ENCODE assay signal across 21 cellular contexts in genomic region chr3:176951144-176951543, GRCh38.
DNase-seq lines count a peak whose midpoint lies in the region; ATAC-seq lines count a peak whose summit lies in the region.
"Had no signal": no experiment of that assay in that cellular context is flagged by ENCODE, and none has a peak within 500 bp of the region (broad histone marks: within the 10 kb centered on the region; RNA-seq: fewer than 3 reads in every experiment).

No MANE protein-coding gene starts in this region.

- H3K9me3 Mint-ChIP-seq in CD8-positive, alpha-beta memory T cell = no peaks in the 10 kb centered on the region
- H3K9me3 Mint-ChIP-seq: activated T-helper 2 cell treated with anti-CD3 and anti-CD28 coated beads, Interferon-gamma antibody, Interleukin-2, Interleukin-4, amounts not matched to agents 10 μg/mL and 5 μg/mL and 100 μg/mL, durations not matched to agents 14 hours and 24 hours and 36 hours; CD8-positive, alpha-beta T cell; stimulated activated effector memory CD8-positive, alpha-beta T cell treated with anti-CD3 and anti-CD28 coated beads, Interleukin-12 subunit alpha, Interleukin-12 subunit beta, amount 100 ng/mL, for 72 hours; T-helper 1 cell treated with Interleukin-12 subunit alpha and Interleukin-12 subunit beta and Interleukin-4 antibody, amounts not matched to agents 30 μg/mL and 1 μg/mL, for 36 hours had no signal

- ATAC-seq in left ventricle myocardium superior = peak; percentile 89
- ATAC-seq: CD8-positive, alpha-beta T cell; lower lobe of right lung; sciatic nerve; stimulated activated effector memory CD8-positive, alpha-beta T cell treated with anti-CD3 and anti-CD28 coated beads, Interleukin-12 subunit alpha, Interleukin-12 subunit beta, amount 100 ng/mL, for 72 hours had no signal

- H3K27ac ChIP-seq in subcutaneous abdominal adipose tissue (ENCODE audit: low read depth, low read length) = peak overlapping the region; percentile 71
- H3K27ac ChIP-seq in CD8-positive, alpha-beta memory T cell (ENCODE audit: low read depth, low read length) = no peak overlapping the region
- H3K27ac ChIP-seq: hepatocyte, lower lobe of right lung, ovary, tibial nerve, VCaP had no signal

- no peaks in the 10 kb centered on the region for H3K36me3 Mint-ChIP-seq in CD8-positive, alpha-beta memory T cell
- H3K36me3 Mint-ChIP-seq: CD8-positive, alpha-beta T cell; stimulated activated effector memory CD8-positive, alpha-beta T cell treated with anti-CD3 and anti-CD28 coated beads, Interleukin-12 subunit alpha, Interleukin-12 subunit beta, amount 100 ng/mL, for 72 hours had no signal

- DNase-seq in LHCN-M2 (ENCODE audit: low read depth) (peak; percentile 36), astrocyte of the hippocampus (ENCODE audit: low read depth, low spot score) (peak; percentile 62), left ventricle myocardium superior (peak; percentile 77), SHP77 (lab: John Stamatoyannopoulos, UW) (no peak), NCI-H510A treated with DMSO at 0.1 percent for 48 hours (lab: John Stamatoyannopoulos, UW) (no peak)
- no peak for DNase-seq in CD8-positive, alpha-beta memory T cell
- DNase-seq: activated CD4-positive, alpha-beta T cell treated with anti-CD3 and anti-CD28 coated beads, Interleukin-2, amount 50 U/mL, for 1 hour; CD8-positive, alpha-beta T cell; DMS53; H7; lower lobe of right lung; NCI-H774; ovary had no signal

- no peaks in the 10 kb centered on the region for H3K4me1 Mint-ChIP-seq in CD8-positive, alpha-beta memory T cell
- H3K4me1 Mint-ChIP-seq: stimulated activated effector memory CD8-positive, alpha-beta T cell treated with anti-CD3 and anti-CD28 coated beads, Interleukin-12 subunit alpha, Interleukin-12 subunit beta, amount 100 ng/mL, for 72 hours had no signal

- POLR2A ChIA-PET in CD8-positive, alpha-beta memory T cell (lab: Charles Lee) = no interaction called here

- peaks cover 5 to 41% (median 13%) of the 10 kb centered on the region in 5 donors for H3K4me1 ChIP-seq in subcutaneous abdominal adipose tissue (ENCODE audit: control insufficient read depth in 5 of 5, insufficient read depth in 5 of 5, low read length in 5 of 5)
- no peaks in the 10 kb centered on the region for H3K4me1 ChIP-seq in CD8-positive, alpha-beta memory T cell (ENCODE audit: insufficient read depth, low read length)
- H3K4me1 ChIP-seq: lower lobe of right lung had no signal

- no peaks in the 10 kb centered on the region for H3K36me3 ChIP-seq in subcutaneous abdominal adipose tissue (ENCODE audit: control insufficient read depth in 5 of 5, insufficient read depth in 5 of 5, low read length in 5 of 5)
- H3K36me3 ChIP-seq in CD8-positive, alpha-beta memory T cell (ENCODE audit: insufficient read depth, low read length) = no peaks in the 10 kb centered on the region
- H3K36me3 ChIP-seq: lower lobe of right lung, ovary, tibial nerve had no signal

- no peak overlapping the region for H3K9ac ChIP-seq in subcutaneous abdominal adipose tissue (ENCODE audit: low read length in 5 of 5)

- peaks cover 0 to 2% of the 10 kb centered on the region in 2 donors for H3K27me3 Mint-ChIP-seq in CD8-positive, alpha-beta memory T cell

- no peaks in the 10 kb centered on the region for H3K9me3 ChIP-seq in subcutaneous abdominal adipose tissue (ENCODE audit: control insufficient read depth in 5 of 5, low read length in 5 of 5)
- H3K9me3 ChIP-seq in CD8-positive, alpha-beta memory T cell (ENCODE audit: low read length) = no peaks in the 10 kb centered on the region
- H3K9me3 ChIP-seq: lower lobe of right lung, ovary, tibial nerve had no signal

- H3K27me3 ChIP-seq in subcutaneous abdominal adipose tissue (ENCODE audit: control insufficient read depth in 5 of 5, insufficient read depth in 4 of 5, low read length in 5 of 5) = no peaks in the 10 kb centered on the region
- H3K27me3 ChIP-seq in CD8-positive, alpha-beta memory T cell (ENCODE audit: insufficient read depth, low read length, poor library complexity, severe bottlenecking) = no peaks in the 10 kb centered on the region
- H3K27me3 ChIP-seq: hepatocyte, ovary, tibial nerve had no signal

- no peak overlapping the region for H3K4me3 ChIP-seq in subcutaneous abdominal adipose tissue (ENCODE audit: low read depth in 1 of 5, low read length in 5 of 5)
- no peak overlapping the region for H3K4me3 ChIP-seq in CD8-positive, alpha-beta memory T cell (ENCODE audit: low read length)
- H3K4me3 ChIP-seq: hepatocyte, lower lobe of right lung, ovary, tibial nerve had no signal

- CTCF ChIA-PET in CD8-positive, alpha-beta memory T cell (lab: Charles Lee) = no interaction called here

- H3K4me3 Mint-ChIP-seq in CD8-positive, alpha-beta memory T cell = no peak overlapping the region
- H3K4me3 Mint-ChIP-seq: CD8-positive, alpha-beta T cell; stimulated activated effector memory CD8-positive, alpha-beta T cell treated with anti-CD3 and anti-CD28 coated beads, Interleukin-12 subunit alpha, Interleukin-12 subunit beta, amount 100 ng/mL, for 72 hours; T-helper 1 cell treated with Interleukin-12 subunit alpha and Interleukin-12 subunit beta and Interleukin-4 antibody, amounts not matched to agents 30 μg/mL and 1 μg/mL, for 36 hours had no signal

- no peak overlapping the region for H3K27ac Mint-ChIP-seq in CD8-positive, alpha-beta memory T cell
- H3K27ac Mint-ChIP-seq: activated T-helper 2 cell treated with anti-CD3 and anti-CD28 coated beads, Interferon-gamma antibody, Interleukin-2, Interleukin-4, amounts not matched to agents 10 μg/mL and 5 μg/mL and 100 μg/mL, durations not matched to agents 14 hours and 24 hours and 36 hours; CD8-positive, alpha-beta T cell; stimulated activated effector memory CD8-positive, alpha-beta T cell treated with anti-CD3 and anti-CD28 coated beads, Interleukin-12 subunit alpha, Interleukin-12 subunit beta, amount 100 ng/mL, for 72 hours; T-helper 1 cell treated with Interleukin-12 subunit alpha and Interleukin-12 subunit beta and Interleukin-4 antibody, amounts not matched to agents 30 μg/mL and 1 μg/mL, for 36 hours had no signal

- intact Hi-C loops in left ventricle myocardium superior (cut with micrococcal nuclease) = no loop called here

Comparison
In these comparisons a context has a peak if more than half of its experiments do, and no peak if none do; other contexts are left out.
1. DNase-seq: peak in LHCN-M2 (single experiment), astrocyte of the hippocampus (single experiment) and left ventricle myocardium superior (single experiment); none in SHP77 (0 of 2), NCI-H510A treated with DMSO at 0.1 percent for 48 hours (single experiment) and CD8-positive, alpha-beta memory T cell (0 of 5).